In the genomic region with DNA sequence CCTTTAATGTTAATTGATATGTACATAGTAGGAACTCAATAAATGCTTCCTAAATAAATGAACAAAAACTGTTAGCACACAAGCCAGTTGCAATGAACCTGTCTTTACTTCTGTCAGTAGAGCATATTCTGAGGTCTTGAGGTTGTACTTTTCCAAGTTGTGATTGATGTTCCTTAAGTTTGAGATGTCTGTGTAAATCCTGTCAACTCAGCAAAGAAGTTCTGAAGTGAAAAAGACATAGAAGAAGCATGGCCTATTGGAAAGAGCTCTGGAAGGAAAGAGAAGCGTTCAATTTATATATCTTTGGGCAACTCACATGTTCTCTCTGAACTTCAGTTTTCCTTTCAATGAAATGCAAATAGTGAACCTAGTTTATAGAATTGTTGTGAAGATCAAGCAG, we compare ENCODE assay signal across 27 cellular contexts.
"Had no signal": no experiment of that assay in that cellular context is flagged by ENCODE, and none has a peak within 500 bp of the region (broad histone marks: within the 10 kb centered on the region; RNA-seq: fewer than 3 reads in every experiment).

No MANE protein-coding gene starts in this region.

- DNase-seq: stimulated activated CD4-positive, alpha-beta T cell treated with anti-CD3 and anti-CD28 coated beads, Interleukin-2, amount 100 ng/mL, for 48 hours; stimulated activated CD4-positive, alpha-beta T cell treated with anti-CD3 and anti-CD28 coated beads, Interleukin-4, amount 100 ng/mL, for 1 hour; stimulated activated CD4-positive, alpha-beta T cell treated with anti-CD3 and anti-CD28 coated beads, Interleukin-4, amount 100 ng/mL, for 24 hours; stimulated activated CD4-positive, alpha-beta T cell treated with anti-CD3 and anti-CD28 coated beads, Interleukin-4, amount 100 ng/mL, for 4 hours; stimulated activated CD8-positive, alpha-beta memory T cell treated with anti-CD3 and anti-CD28 coated beads, Interleukin-4, amount 100 ng/mL, for 48 hours; stimulated activated naive B cell treated with anti-CD40 and anti-IgM and Interleukin-4, amounts not matched to agents 10 μg/mL and 1 μg/mL and 100 μg/mL, for 72 hours; stimulated activated naive CD4-positive, alpha-beta T cell; stimulated activated naive CD4-positive, alpha-beta T cell treated with Interleukin-2 at 50 U/mL for 16 hours; stimulated activated naive CD8-positive, alpha-beta T cell treated with anti-CD3 and anti-CD28 coated beads, Interleukin-15, amount 100 ng/mL, for 72 hours; stimulated activated naive CD8-positive, alpha-beta T cell treated with anti-CD3 and anti-CD28 coated beads, Interleukin-15, Interleukin-2, amounts not matched to agents 100 U/mL and 50 U/mL, for 24 hours; stomach; substantia nigra; testis; thyroid gland; tibial artery; transverse colon; trophoblast cell; upper lobe of left lung; upper lobe of right lung; uterus had no signal

- H3K9me3 ChIP-seq: stomach, suprapubic skin, testis, thoracic aorta, thyroid gland, tibial artery, tibial nerve, transverse colon, upper lobe of left lung, upper lobe of right lung, uterus, vagina had no signal

- H3K36me3 ChIP-seq: stomach, suprapubic skin, thoracic aorta, thyroid gland, tibial artery, tibial nerve, transverse colon, upper lobe of left lung, upper lobe of right lung, uterus, vagina had no signal

- H3K27me3 ChIP-seq: stomach, suprapubic skin, testis, thyroid gland, tibial artery, tibial nerve, transverse colon, upper lobe of left lung, upper lobe of right lung, uterus, vagina had no signal

- H3K27ac ChIP-seq: stomach, suprapubic skin, testis, thoracic aorta, thyroid gland, tibial artery, tibial nerve, transverse colon, upper lobe of left lung, upper lobe of right lung, uterus, vagina had no signal

- ATAC-seq: stimulated activated effector memory CD8-positive, alpha-beta T cell treated with anti-CD3 and anti-CD28 coated beads, Interleukin-12 subunit alpha, Interleukin-12 subunit beta, amount 100 ng/mL, for 72 hours; stimulated activated memory B cell treated with anti-CD40 and anti-IgM and Interleukin-4, amounts not matched to agents 10 μg/mL and 1 μg/mL and 100 μg/mL, for 72 hours; stimulated activated naive B cell treated with anti-CD40 and anti-IgM and Interleukin-4, amounts not matched to agents 10 μg/mL and 1 μg/mL and 100 μg/mL, for 72 hours; stimulated activated naive CD8-positive, alpha-beta T cell treated with anti-CD3 and anti-CD28 coated beads, Interleukin-15, amount 100 ng/mL, for 72 hours; stimulated activated naive CD8-positive, alpha-beta T cell treated with anti-CD3 and anti-CD28 coated beads, Interleukin-15, Interleukin-2, amounts not matched to agents 100 U/mL and 50 U/mL, for 24 hours; upper lobe of right lung had no signal

- FAIRE-seq: urothelium cell line had no signal

- H3K4me1 ChIP-seq: stomach, suprapubic skin, testis, thyroid gland, tibial artery, tibial nerve, transverse colon, upper lobe of left lung, upper lobe of right lung, uterus, vagina had no signal

- H3K4me3 ChIP-seq: stomach, suprapubic skin, testis, thoracic aorta, thyroid gland, tibial artery, tibial nerve, transverse colon, upper lobe of left lung, upper lobe of right lung, uterus, vagina had no signal
